8 cellular contexts compared by ENCODE assay signal in the genomic region with DNA sequence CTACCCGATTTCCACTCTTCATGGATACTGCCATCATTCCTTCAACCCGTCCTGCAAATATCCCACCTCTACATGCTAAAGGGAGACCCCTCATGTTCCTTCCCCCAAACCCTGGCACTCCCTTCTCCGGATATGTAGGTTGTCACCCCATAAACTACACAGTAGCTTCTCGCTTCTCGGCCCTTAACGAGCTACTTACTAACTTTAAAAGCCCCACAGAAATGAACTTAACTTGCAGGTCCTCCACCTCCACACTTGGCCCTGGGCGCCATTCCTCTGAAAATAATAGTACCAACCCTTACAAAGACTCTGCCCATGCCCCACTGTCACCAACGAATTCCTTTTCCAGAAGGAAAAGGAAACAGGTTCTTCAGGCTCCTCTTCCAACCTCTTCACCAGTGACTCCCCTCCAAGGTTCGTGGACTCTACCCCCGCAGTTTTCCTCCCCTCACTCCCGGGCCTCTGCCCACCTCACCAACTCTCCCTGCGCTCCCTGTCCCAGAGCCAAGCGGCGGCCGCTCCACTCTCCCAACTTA. TPM values are rescaled to one million over a fixed set of nuclear protein-coding genes. Genes with fewer than 3 reads are reported as not detected.
DNase-seq lines count a peak whose midpoint lies in the region; ATAC-seq, FAIRE-seq and TF ChIP-seq lines count a peak whose summit lies in the region.

No MANE protein-coding gene starts in this region.

- peak overlapping the region; percentile 82 for H3K4me2 ChIP-seq in HepG2 (ENCODE audit: low read depth, low read length)

- H3K36me3 Mint-ChIP-seq in activated T-cell treated with anti-CD3 and anti-CD28 coated beads, Interleukin-2, amount 50 U/mL, for 72 hours (ENCODE audit: insufficient read depth in 2 of 2) = peaks cover 2 to 12% of the 10 kb centered on the region in 2 donors

- no peak for TF ChIP-seq POLR2A in HepG2 (IDR thresholded peaks at IDR 0.05; ENCODE audit: insufficient read depth in 1 of 2, low read depth in 2 of 2, low read length in 2 of 2)

- TF ChIP-seq EP300 in HepG2 (IDR thresholded peaks at IDR 0.05; ENCODE audit: low read depth in 2 of 2, low read length in 2 of 2) = no peak
- TF ChIP-seq EP300 in HepG2 (CRISPR knock-in tag; IDR thresholded peaks at IDR 0.05; ENCODE audit: borderline replicate concordance) = no peak

- TF ChIP-seq CTCF in HepG2 (CRISPR knock-in tag; IDR thresholded peaks at IDR 0.05) (no peak), tibial artery (IDR thresholded peaks at IDR 0.05) (no peak)

- H3K4me1 ChIP-seq in HepG2 (ENCODE audit: insufficient read depth, low read length) (peaks cover 50% of the 10 kb centered on the region), tibial artery (peaks cover 0 to 54% (median 27%) of the 10 kb centered on the region in 4 donors)

- H3K9me3 ChIP-seq in HepG2 (ENCODE audit: low read length) (no peaks in the 10 kb centered on the region), tibial artery (no peaks in the 10 kb centered on the region)

- H3K36me3 ChIP-seq in HepG2 (replicated peaks in 1 of 2; ENCODE audit: control insufficient read depth in 1 of 2, insufficient read depth in 2 of 2, low read length in 2 of 2) (peaks cover 0 to 6% of the 10 kb centered on the region in 2 experiments; a peak in 1 of 5 replicates), tibial artery (no peaks in the 10 kb centered on the region)

- intact Hi-C loops in HepG2 (cut with micrococcal nuclease; ENCODE audit: unreplicated experiment) (loop anchor here (10.0 kb wide), 1 partner anchor 72 kb away; the partner anchor contains the start of gene HNF1A), tibial artery (cut with DNase I; ENCODE audit: low total_unique reads) (loop anchor here (10.0 kb wide), 1 partner anchor 178 kb away; the partner anchor contains the start of gene ACADS)

- no peaks in the 10 kb centered on the region for H3K27me3 Mint-ChIP-seq in activated T-cell treated with anti-CD3 and anti-CD28 coated beads, Interleukin-2, amount 50 U/mL, for 72 hours (ENCODE audit: low read depth)

- H2AFZ ChIP-seq in HepG2 (ENCODE audit: low read length) = no peak overlapping the region

- no peak for TF ChIP-seq RAD21 in HepG2 (CRISPR knock-in tag; IDR thresholded peaks at IDR 0.05)

- H3K79me2 ChIP-seq in HepG2 (ENCODE audit: insufficient read depth, low read length) = peaks cover 47% of the 10 kb centered on the region

- ATAC-seq in activated T-cell treated with anti-CD3 and anti-CD28 coated beads, Interleukin-2, amount 50 U/mL, for 72 hours (replicated peaks in 1 of 2) = no peak
- no peak for ATAC-seq in HepG2

- peak overlapping the region; percentile 95 to 100 for H3K4me3 Mint-ChIP-seq in activated T-cell treated with anti-CD3 and anti-CD28 coated beads, Interleukin-2, amount 50 U/mL, for 72 hours

- 5% methylated on average over 15 of the region's 15 CpGs for WGBS in HepG2 (ENCODE audit: low lambda C conversion rate)

- no peak for DNase-seq in activated T-cell treated with anti-CD3 and anti-CD28 coated beads, Interleukin-2, amount 50 U/mL, for 72 hours
- DNase-seq in activated T-cell treated with anti-CD3 and anti-CD28 coated beads, Interleukin-2, amount 50 U/mL, for 1 hour = no peak
- no peak for DNase-seq in HepG2 (ENCODE audit: low spot score)
- no peak for DNase-seq in tibial artery
- no peak for DNase-seq in NK-92 (lab: John Stamatoyannopoulos, UW; ENCODE audit: unreplicated experiment)
- no peak for DNase-seq in NCI-H82 treated with DMSO at 0.1 percent for 48 hours (lab: John Stamatoyannopoulos, UW; ENCODE audit: unreplicated experiment)
- no peak for DNase-seq in cerebellar cortex (ENCODE audit: low spot score)

- H3K9ac ChIP-seq in HepG2 (ENCODE audit: insufficient read depth, low read depth, low read length) = peak overlapping the region; percentile 81

- CTCF ChIA-PET in HepG2 (lab: Yijun Ruan, JAX; ENCODE audit: low intra/inter-chr PET ratio, low total read pairs) = no interaction called here

- POLR2A ChIA-PET in HepG2 (lab: Yijun Ruan, JAX) = interaction anchor here (0.9 kb wide), 1 partner anchor 75 kb away, joined by 4 read pairs; the partner anchor contains the start of gene HNF1A

- H3K4me1 Mint-ChIP-seq in activated T-cell treated with anti-CD3 and anti-CD28 coated beads, Interleukin-2, amount 50 U/mL, for 72 hours (ENCODE audit: low read depth) = peaks cover 40% of the 10 kb centered on the region

- peak overlapping the region; percentile 30 for H3K27ac ChIP-seq in angular gyrus (ENCODE audit: low read depth, low read length)
- H3K27ac ChIP-seq in HepG2 (ENCODE audit: extremely low read length, insufficient read depth, low read length) = peak overlapping the region; percentile 74
- peak overlapping the region; percentile 86 to 90 for H3K27ac ChIP-seq in tibial artery

- no peaks in the 10 kb centered on the region for H3K9me3 Mint-ChIP-seq in activated T-cell treated with anti-CD3 and anti-CD28 coated beads, Interleukin-2, amount 50 U/mL, for 72 hours

- in situ Hi-C loops in HepG2 (cut with HindIII; ENCODE audit: extremely low pct_ligation_motif_present, low pct_unique_long_range_greater_than_20kb) = no loop called here

- H3K4me3 ChIP-seq in HepG2 (replicated peaks in 1 of 3; ENCODE audit: insufficient read depth in 1 of 3, low read depth in 2 of 3, low read length in 3 of 3) (peak overlapping the region; percentile 96 to 98 (median 97)), tibial artery (peak overlapping the region; percentile 96 to 100)

- BruUV-seq in HepG2 (replicated peaks; lab: Mats Ljungman, UMichigan) = no TSS peak

- peak overlapping the region; percentile 96 for H3K27ac Mint-ChIP-seq in activated T-cell treated with anti-CD3 and anti-CD28 coated beads, Interleukin-2, amount 50 U/mL, for 72 hours

- H4K20me1 ChIP-seq in HepG2 (ENCODE audit: insufficient read depth, low read length) = peaks cover 14% of the 10 kb centered on the region

- FAIRE-seq in HepG2 (lab: Jason Lieb, UNC) = peak; percentile 28

- H3K27me3 ChIP-seq in HepG2 (ENCODE audit: control insufficient read depth in 1 of 2, insufficient read depth in 2 of 2, low read length in 2 of 2) (no peaks in the 10 kb centered on the region; a peak in 1 of 5 replicates), tibial artery (no peaks in the 10 kb centered on the region)

TF ChIP-seq in HepG2, 621 proteins besides CTCF, POLR2A, EP300 and RAD21:
- TF ChIP-seq U2AF1 (optimal IDR thresholded peaks at IDR 0.05; ENCODE audit: low read depth, low read length) = peak; percentile 51
- no peak for TF ChIP-seq PAF1 (CRISPR knock-in tag; IDR thresholded peaks at IDR 0.05)
TF ChIP-seq in HepG2: peak in this region for 1.

RNA-seq across cellular contexts. Expression of gene SPPL3, which starts 1.2 kb away (rescaled TPM):
- 10 to 100 TPM; 43.5 to 45.7 TPM for total RNA-seq in activated T-cell treated with anti-CD3 and anti-CD28 coated beads, Interleukin-2, amount 50 U/mL, for 72 hours
- 6.6 and 9.1 TPM in 2 replicates for total RNA-seq in HepG2 (2016; rRNA removed; fragmentation: Illumina TruSeq; extraction: Trizol)
- total RNA-seq in HepG2 (2016; cell fraction: cytosol; rRNA removed; fragmentation: Illumina TruSeq; extraction: Trizol; ENCODE audit: low read depth) = 16.1 and 16.2 TPM in 2 replicates
- 5.8 and 9.4 TPM in 2 replicates for total RNA-seq in HepG2 (2016; cell fraction: insoluble cytoplasmic fraction; rRNA removed; fragmentation: Illumina TruSeq; extraction: Trizol)
- total RNA-seq in HepG2 (2016; cell fraction: membrane; rRNA removed; fragmentation: Illumina TruSeq; extraction: Trizol) = 9.0 and 12.3 TPM in 2 replicates
- total RNA-seq in HepG2 (2016; cell fraction: nucleus; rRNA removed; fragmentation: Illumina TruSeq; extraction: Trizol) = 11.6 and 15.6 TPM in 2 replicates
- polyA plus RNA-seq in HepG2 (2011; rRNA removed) = 8.9 and 10.8 TPM in 2 replicates
- 9.6 and 10.2 TPM in 2 replicates for polyA plus RNA-seq in HepG2 (2011; cell fraction: cytosol; rRNA removed)
- 8.3 and 9.2 TPM in 2 replicates for polyA plus RNA-seq in HepG2 (2011; cell fraction: nucleus; rRNA removed)
- polyA plus RNA-seq in HepG2 (2012) = 15.1 and 20.8 TPM in 2 replicates
- polyA plus RNA-seq in HepG2 (2016; cell fraction: cytosol; fragmentation: Illumina TruSeq; extraction: Trizol; ENCODE audit: low read depth) = 10.5 and 11.9 TPM in 2 replicates
- polyA plus RNA-seq in HepG2 (2016; cell fraction: insoluble cytoplasmic fraction; fragmentation: Illumina TruSeq; extraction: Trizol; ENCODE audit: low read depth) = 20.3 and 26.4 TPM in 2 replicates
- 27.5 and 28.3 TPM in 2 replicates for polyA plus RNA-seq in HepG2 (2016; cell fraction: membrane; fragmentation: Illumina TruSeq; extraction: Trizol; ENCODE audit: low read depth)
- 33.3 and 34.0 TPM in 2 replicates for polyA plus RNA-seq in HepG2 (2016; cell fraction: nucleus; fragmentation: Illumina TruSeq; extraction: Trizol; ENCODE audit: insufficient read depth, low read depth)
- 42.1 and 63.4 TPM in 2 replicates for polyA minus RNA-seq in HepG2 (2011; rRNA and poly(A)+ RNA removed; ENCODE audit: low replicate concordance)
- 18.7 and 19.3 TPM in 2 replicates for polyA minus RNA-seq in HepG2 (2011; cell fraction: cytosol; rRNA and poly(A)+ RNA removed)
- 14.2 and 16.1 TPM in 2 replicates for polyA minus RNA-seq in HepG2 (2011; cell fraction: nucleus; rRNA and poly(A)+ RNA removed)

Comparison
In these comparisons a context has a peak if more than half of its experiments do, and no peak if none do; other contexts are left out.
1. H3K27ac ChIP-seq: peak in every context shown above with its lines; median percentile 88 in tibial artery; 74 in HepG2; 30 in angular gyrus.